11 cellular contexts compared by ENCODE assay signal in genomic region chr3:58019343-58019742, GRCh38. TPM values are rescaled to one million over a fixed set of nuclear protein-coding genes. Genes with fewer than 3 reads are reported as not detected.
DNase-seq lines count a peak whose midpoint lies in the region; ATAC-seq and TF ChIP-seq lines count a peak whose summit lies in the region.
"Had no signal": no experiment of that assay in that cellular context is flagged by ENCODE, and none has a peak within 500 bp of the region (broad histone marks: within the 10 kb centered on the region; RNA-seq: fewer than 3 reads in every experiment).

No MANE protein-coding gene starts in this region.

- H3K36me3 Mint-ChIP-seq in T-helper 2 cell treated with Interferon-gamma antibody and Interleukin-4, amounts not matched to agents 5 μg/mL and 100 μg/mL, for 36 hours (ENCODE audit: low read depth) = no peaks in the 10 kb centered on the region
- H3K36me3 Mint-ChIP-seq in activated T-helper 1 cell treated with anti-CD3 and anti-CD28 coated beads, Interleukin-12 subunit alpha, Interleukin-12 subunit beta, Interleukin-2, Interleukin-4 antibody, amounts not matched to agents 30 ng/mL and 10 ng/mL and 1 ng/mL, durations not matched to agents 14 hours and 24 hours and 36 hours (ENCODE audit: low read depth) = peaks cover 3% of the 10 kb centered on the region
- H3K36me3 Mint-ChIP-seq: activated naive CD8-positive, alpha-beta T cell treated with anti-CD3 and anti-CD28 coated beads, Interleukin-2, amount 10 ng/mL, durations not matched to agents 7 days and 5 days had no signal

- no peaks in the 10 kb centered on the region for H3K9me3 ChIP-seq in iPS-18a (ENCODE audit: control insufficient read depth, low read depth, low read length)
- H3K9me3 ChIP-seq in smooth muscle cell (replicated peaks; ENCODE audit: low read depth) = no peaks in the 10 kb centered on the region

- peaks cover 100% of the 10 kb centered on the region for H4K20me1 ChIP-seq in smooth muscle cell (ENCODE audit: low read depth)

- H3K4me3 Mint-ChIP-seq in T-helper 2 cell treated with Interferon-gamma antibody and Interleukin-4, amounts not matched to agents 5 μg/mL and 100 μg/mL, for 36 hours = peak overlapping the region; percentile 43
- H3K4me3 Mint-ChIP-seq in activated T-helper 1 cell treated with anti-CD3 and anti-CD28 coated beads, Interleukin-12 subunit alpha, Interleukin-12 subunit beta, Interleukin-2, Interleukin-4 antibody, amounts not matched to agents 30 ng/mL and 10 ng/mL and 1 ng/mL, durations not matched to agents 14 hours and 24 hours and 36 hours = no peak overlapping the region
- H3K4me3 Mint-ChIP-seq: activated naive CD8-positive, alpha-beta T cell treated with anti-CD3 and anti-CD28 coated beads, Interleukin-2, amount 10 ng/mL, durations not matched to agents 7 days and 5 days had no signal

- H3K27me3 Mint-ChIP-seq in T-helper 2 cell treated with Interferon-gamma antibody and Interleukin-4, amounts not matched to agents 5 μg/mL and 100 μg/mL, for 36 hours (ENCODE audit: low read depth) = no peaks in the 10 kb centered on the region
- H3K27me3 Mint-ChIP-seq in activated T-helper 1 cell treated with anti-CD3 and anti-CD28 coated beads, Interleukin-12 subunit alpha, Interleukin-12 subunit beta, Interleukin-2, Interleukin-4 antibody, amounts not matched to agents 30 ng/mL and 10 ng/mL and 1 ng/mL, durations not matched to agents 14 hours and 24 hours and 36 hours (ENCODE audit: insufficient read depth) = peaks cover 2% of the 10 kb centered on the region
- H3K27me3 Mint-ChIP-seq: activated naive CD8-positive, alpha-beta T cell treated with anti-CD3 and anti-CD28 coated beads, Interleukin-2, amount 10 ng/mL, durations not matched to agents 7 days and 5 days had no signal

- 100% methylated on average over 1 of the region's 1 CpG for WGBS in smooth muscle cell (ENCODE audit: low lambda C conversion rate)

- peaks cover 51% of the 10 kb centered on the region for H3K4me1 Mint-ChIP-seq in T-helper 2 cell treated with Interferon-gamma antibody and Interleukin-4, amounts not matched to agents 5 μg/mL and 100 μg/mL, for 36 hours (ENCODE audit: low read depth)
- peaks cover 54% of the 10 kb centered on the region for H3K4me1 Mint-ChIP-seq in activated T-helper 1 cell treated with anti-CD3 and anti-CD28 coated beads, Interleukin-12 subunit alpha, Interleukin-12 subunit beta, Interleukin-2, Interleukin-4 antibody, amounts not matched to agents 30 ng/mL and 10 ng/mL and 1 ng/mL, durations not matched to agents 14 hours and 24 hours and 36 hours (ENCODE audit: low read depth)

- H3K79me2 ChIP-seq in smooth muscle cell (ENCODE audit: low read depth) = peaks cover 100% of the 10 kb centered on the region

- H3K9ac ChIP-seq in iPS-18a (ENCODE audit: low read length) = peak overlapping the region; percentile 17
- no peak overlapping the region for H3K9ac ChIP-seq in smooth muscle cell (ENCODE audit: low read depth)

- no peak for TF ChIP-seq CTCF in smooth muscle cell (IDR thresholded peaks at IDR 0.05; ENCODE audit: borderline replicate concordance, insufficient read depth, poor library complexity, severe bottlenecking)

- no peak for DNase-seq in T-helper 2 cell treated with Interferon-gamma antibody and Interleukin-4, amounts not matched to agents 5 μg/mL and 100 μg/mL, for 36 hours (ENCODE audit: low spot score)
- DNase-seq in T-helper 2 cell (no peak), smooth muscle cell (lab: John Stamatoyannopoulos, UW; ENCODE audit: unreplicated experiment) (no peak)
- DNase-seq in activated T-helper 1 cell treated with anti-CD3 and anti-CD28 coated beads, Interleukin-12 subunit alpha, Interleukin-12 subunit beta, Interleukin-2, Interleukin-4 antibody, amounts not matched to agents 30 ng/mL and 10 ng/mL and 1 ng/mL, durations not matched to agents 14 hours and 24 hours and 36 hours (ENCODE audit: low spot score) = no peak
- no peak for DNase-seq in activated CD8-positive, alpha-beta memory T cell treated with anti-CD3 and anti-CD28 coated beads for 24 hours
- no peak for DNase-seq in NK-92 treated with Interleukin-12 subunit alpha and Interleukin-12 subunit beta, amount 100 ng/mL, for 24 hours (lab: John Stamatoyannopoulos, UW)
- DNase-seq: activated naive CD8-positive, alpha-beta T cell treated with anti-CD3 and anti-CD28 coated beads, Interleukin-2, amount 10 ng/mL, durations not matched to agents 7 days and 5 days; SHP77; stimulated activated CD4-positive, alpha-beta T cell treated with anti-CD3 and anti-CD28 coated beads, Interleukin-4, amount 100 ng/mL, for 4 hours had no signal

- peaks cover 16% of the 10 kb centered on the region for H3F3A ChIP-seq in smooth muscle cell (ENCODE audit: low read depth)

- H2AFZ ChIP-seq in smooth muscle cell (ENCODE audit: low read depth) = no peak overlapping the region

- H3K9me3 Mint-ChIP-seq in T-helper 2 cell treated with Interferon-gamma antibody and Interleukin-4, amounts not matched to agents 5 μg/mL and 100 μg/mL, for 36 hours = no peaks in the 10 kb centered on the region
- no peaks in the 10 kb centered on the region for H3K9me3 Mint-ChIP-seq in activated T-helper 1 cell treated with anti-CD3 and anti-CD28 coated beads, Interleukin-12 subunit alpha, Interleukin-12 subunit beta, Interleukin-2, Interleukin-4 antibody, amounts not matched to agents 30 ng/mL and 10 ng/mL and 1 ng/mL, durations not matched to agents 14 hours and 24 hours and 36 hours
- H3K9me3 Mint-ChIP-seq: activated naive CD8-positive, alpha-beta T cell treated with anti-CD3 and anti-CD28 coated beads, Interleukin-2, amount 10 ng/mL, durations not matched to agents 7 days and 5 days had no signal

- H3K4me1 ChIP-seq in iPS-18a (ENCODE audit: control insufficient read depth, low read depth, low read length) (peaks cover 27% of the 10 kb centered on the region), smooth muscle cell (ENCODE audit: low read depth) (peaks cover 11% of the 10 kb centered on the region)

- no peak for ATAC-seq in HG03378 (IDR thresholded peaks at IDR 0.05; ENCODE audit: unreplicated experiment)

- H3K27me3 ChIP-seq in iPS-18a (ENCODE audit: control insufficient read depth, insufficient read depth, low read length) (no peaks in the 10 kb centered on the region), smooth muscle cell (ENCODE audit: low read depth) (no peaks in the 10 kb centered on the region)

- intact Hi-C loops in activated T-helper 1 cell treated with anti-CD3 and anti-CD28 coated beads, Interleukin-12 subunit alpha, Interleukin-12 subunit beta, Interleukin-2, Interleukin-4 antibody, amounts not matched to agents 30 ng/mL and 10 ng/mL and 1 ng/mL, durations not matched to agents 14 hours and 24 hours and 36 hours (cut with micrococcal nuclease) = no loop called here

- no peak overlapping the region for H3K4me2 ChIP-seq in smooth muscle cell

- no peaks in the 10 kb centered on the region for H3K36me3 ChIP-seq in iPS-18a (ENCODE audit: control insufficient read depth, low read depth, low read length)
- H3K36me3 ChIP-seq in smooth muscle cell (ENCODE audit: low read depth) = no peaks in the 10 kb centered on the region

- H3K27ac ChIP-seq in iPS-18a (ENCODE audit: low read length) (no peak overlapping the region), smooth muscle cell (ENCODE audit: low read depth) (peak overlapping the region; percentile 49)

- H3K4me3 ChIP-seq in iPS-18a (ENCODE audit: low read length) (no peak overlapping the region), smooth muscle cell (no peak overlapping the region)

- H3K27ac Mint-ChIP-seq in T-helper 2 cell treated with Interferon-gamma antibody and Interleukin-4, amounts not matched to agents 5 μg/mL and 100 μg/mL, for 36 hours = peak overlapping the region; percentile 78
- peak overlapping the region; percentile 49 for H3K27ac Mint-ChIP-seq in activated T-helper 1 cell treated with anti-CD3 and anti-CD28 coated beads, Interleukin-12 subunit alpha, Interleukin-12 subunit beta, Interleukin-2, Interleukin-4 antibody, amounts not matched to agents 30 ng/mL and 10 ng/mL and 1 ng/mL, durations not matched to agents 14 hours and 24 hours and 36 hours
- H3K27ac Mint-ChIP-seq: activated naive CD8-positive, alpha-beta T cell treated with anti-CD3 and anti-CD28 coated beads, Interleukin-2, amount 10 ng/mL, durations not matched to agents 7 days and 5 days had no signal

RNA-seq across cellular contexts. Expression of gene FLNB, which starts 11.1 kb away (rescaled TPM):
- total RNA-seq in activated T-helper 1 cell treated with anti-CD3 and anti-CD28 coated beads, Interleukin-12 subunit alpha, Interleukin-12 subunit beta, Interleukin-2, Interleukin-4 antibody, amounts not matched to agents 30 ng/mL and 10 ng/mL and 1 ng/mL, durations not matched to agents 14 hours and 24 hours and 36 hours = 22.3 and 24.1 TPM in 2 replicates
- total RNA-seq in smooth muscle cell = 106 and 145 TPM in 2 replicates
- polyA plus RNA-seq in smooth muscle cell = 52.7 and 85.9 TPM in 2 replicates
